ENCODE assay signal across 15 cellular contexts in the genomic region with DNA sequence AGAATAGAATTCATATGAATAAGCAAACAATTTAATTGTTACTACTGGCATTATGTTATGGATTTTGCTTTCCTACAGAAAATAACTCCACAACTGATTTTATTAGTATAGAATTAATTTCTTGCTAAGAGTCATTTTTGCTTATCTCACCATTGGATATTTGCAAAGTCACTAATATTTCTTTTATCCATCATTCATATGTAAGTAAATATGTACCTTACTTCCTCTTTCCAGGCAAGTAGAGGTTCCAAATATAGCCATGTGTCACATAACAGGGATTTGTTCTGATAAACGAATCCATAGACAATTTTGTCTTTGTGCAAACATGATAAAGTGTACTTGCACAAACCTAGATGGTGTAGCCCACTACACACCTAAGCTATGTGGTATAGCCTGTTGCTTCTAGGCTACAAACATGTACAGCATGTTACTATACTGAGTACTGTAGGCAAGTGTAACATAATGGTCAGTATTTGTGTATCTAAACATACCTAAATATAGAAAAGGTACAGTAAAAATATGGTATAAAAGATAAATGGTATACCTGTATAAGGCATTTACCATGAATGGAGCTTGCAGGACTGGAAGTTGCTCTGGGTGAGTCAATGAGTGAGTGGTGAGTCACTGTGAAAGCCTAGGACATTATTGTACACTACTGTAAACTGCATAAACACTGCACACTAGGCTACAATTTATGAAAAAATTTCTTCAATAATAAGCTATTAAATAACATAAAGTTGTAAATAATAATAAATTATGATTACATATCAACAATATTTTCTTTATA. TPM values are rescaled to one million over a fixed set of nuclear protein-coding genes. Genes with fewer than 3 reads are reported as not detected.
DNase-seq lines count a peak whose midpoint lies in the region; ATAC-seq, FAIRE-seq and TF ChIP-seq lines count a peak whose summit lies in the region.
"Had no signal": no experiment of that assay in that cellular context is flagged by ENCODE, and none has a peak within 500 bp of the region (broad histone marks: within the 10 kb centered on the region; RNA-seq: fewer than 3 reads in every experiment).

No MANE protein-coding gene starts in this region.

- CTCF ChIA-PET in CD4-positive, alpha-beta memory T cell (lab: Charles Lee; ENCODE audit: partially characterized antibody): interaction anchor here (1.6 to 1.9 kb wide), 3 partner anchors 14 to 708 kb away, joined by 3 to 6 read pairs (median 6); no protein-coding TSS in a partner anchor

- peak; percentile 49 for DNase-seq in DMS53 (lab: John Stamatoyannopoulos, UW)
- DNase-seq in LHCN-M2 (ENCODE audit: low read depth): peak; percentile 63
- DNase-seq in astrocyte (ENCODE audit: low read depth): peak; percentile 70
- peak; percentile 19 for DNase-seq in hepatocyte (ENCODE audit: low spot score)
- no peak for DNase-seq in NCI-H1105 (lab: John Stamatoyannopoulos, UW)
- no peak for DNase-seq in spleen
- DNase-seq in CD4-positive, alpha-beta memory T cell: no peak
- DNase-seq: central memory CD4-positive, alpha-beta T cell; lower lobe of right lung; NCI-H2171 treated with DMSO at 0.1 percent for 48 hours; Right ventricle myocardium superior had no signal

- H3K4me2 ChIP-seq in astrocyte (ENCODE audit: low read length) (no peak overlapping the region), hepatocyte (no peak overlapping the region)
- H3K4me2 ChIP-seq: BLaER1 had no signal

- no peaks in the 10 kb centered on the region for H3K36me3 Mint-ChIP-seq in astrocyte (ENCODE audit: low read depth, unreplicated experiment)
- no peaks in the 10 kb centered on the region for H3K36me3 Mint-ChIP-seq in CD4-positive, alpha-beta memory T cell
- H3K36me3 Mint-ChIP-seq: stimulated activated memory B cell treated with anti-CD40 and anti-IgM and Interleukin-4, amounts not matched to agents 10 μg/mL and 1 μg/mL and 100 μg/mL, for 72 hours had no signal

- H3K4me1 ChIP-seq in astrocyte (ENCODE audit: insufficient read depth, low read length): peaks cover 14% of the 10 kb centered on the region
- H3K4me1 ChIP-seq in hepatocyte (ENCODE audit: insufficient read depth): peaks cover 3% of the 10 kb centered on the region
- no peaks in the 10 kb centered on the region for H3K4me1 ChIP-seq in spleen
- no peaks in the 10 kb centered on the region for H3K4me1 ChIP-seq in CD4-positive, alpha-beta memory T cell (ENCODE audit: insufficient read depth, low read length)

- H3K27ac Mint-ChIP-seq in astrocyte (ENCODE audit: unreplicated experiment): peak overlapping the region; percentile 34
- no peak overlapping the region for H3K27ac Mint-ChIP-seq in CD4-positive, alpha-beta memory T cell
- H3K27ac Mint-ChIP-seq: stimulated activated memory B cell treated with anti-CD40 and anti-IgM and Interleukin-4, amounts not matched to agents 10 μg/mL and 1 μg/mL and 100 μg/mL, for 72 hours had no signal

- no peaks in the 10 kb centered on the region for H3K9me3 Mint-ChIP-seq in astrocyte (ENCODE audit: unreplicated experiment)
- no peaks in the 10 kb centered on the region for H3K9me3 Mint-ChIP-seq in CD4-positive, alpha-beta memory T cell
- H3K9me3 Mint-ChIP-seq: stimulated activated memory B cell treated with anti-CD40 and anti-IgM and Interleukin-4, amounts not matched to agents 10 μg/mL and 1 μg/mL and 100 μg/mL, for 72 hours had no signal

- WGBS in hepatocyte (ENCODE audit: low lambda C conversion rate, missing lambda C conversion rate): 54% methylated on average over 1 of the region's 1 CpG
- WGBS in spleen, 5 donors: 19 to 31% (median 24%) methylated on average over 1 of the region's 1 CpG

- H3K27me3 ChIP-seq in astrocyte (ENCODE audit: insufficient read depth, low read length) (no peaks in the 10 kb centered on the region), hepatocyte (no peaks in the 10 kb centered on the region), spleen (replicated peaks in 1 of 7) (no peaks in the 10 kb centered on the region)
- H3K27me3 ChIP-seq in CD4-positive, alpha-beta memory T cell (ENCODE audit: insufficient read depth, low read length): no peaks in the 10 kb centered on the region
- H3K27me3 ChIP-seq: BLaER1 had no signal

- ATAC-seq in GM19351 (IDR thresholded peaks at IDR 0.05; ENCODE audit: unreplicated experiment): no peak
- ATAC-seq: activated CD4-positive, CD25-positive, alpha-beta regulatory T cell treated with anti-CD3 and anti-CD28 coated beads, Interleukin-2, amount 50 U/mL, for 24 hours; lower lobe of right lung; stimulated activated memory B cell treated with anti-CD40 and anti-IgM and Interleukin-4, amounts not matched to agents 10 μg/mL and 1 μg/mL and 100 μg/mL, for 72 hours had no signal

- no peak for TF ChIP-seq POLR2A in spleen (IDR thresholded peaks at IDR 0.05)

- H3K4me1 Mint-ChIP-seq in astrocyte (ENCODE audit: low read depth, unreplicated experiment): peaks cover 24% of the 10 kb centered on the region
- peaks cover 0 to 2% (median under 1%) of the 10 kb centered on the region in 4 donors for H3K4me1 Mint-ChIP-seq in CD4-positive, alpha-beta memory T cell
- H3K4me1 Mint-ChIP-seq: stimulated activated memory B cell treated with anti-CD40 and anti-IgM and Interleukin-4, amounts not matched to agents 10 μg/mL and 1 μg/mL and 100 μg/mL, for 72 hours had no signal

- FAIRE-seq in astrocyte (lab: Jason Lieb, UNC): peak; percentile 26

- no peaks in the 10 kb centered on the region for H3K9me3 ChIP-seq in astrocyte (ENCODE audit: insufficient read depth, low read depth, low read length)
- H3K9me3 ChIP-seq in hepatocyte (ENCODE audit: low read depth): no peaks in the 10 kb centered on the region
- H3K9me3 ChIP-seq in spleen: no peaks in the 10 kb centered on the region
- no peaks in the 10 kb centered on the region for H3K9me3 ChIP-seq in CD4-positive, alpha-beta memory T cell (ENCODE audit: control insufficient read depth in 1 of 2, low read length in 2 of 2)
- H3K9me3 ChIP-seq: BLaER1, lower lobe of right lung had no signal

- H3K27me3 Mint-ChIP-seq in astrocyte (ENCODE audit: low read depth, unreplicated experiment): no peaks in the 10 kb centered on the region
- peaks cover 0 to 1% of the 10 kb centered on the region in 2 donors for H3K27me3 Mint-ChIP-seq in CD4-positive, alpha-beta memory T cell
- H3K27me3 Mint-ChIP-seq: stimulated activated memory B cell treated with anti-CD40 and anti-IgM and Interleukin-4, amounts not matched to agents 10 μg/mL and 1 μg/mL and 100 μg/mL, for 72 hours had no signal

- TF ChIP-seq CTCF in astrocyte (IDR thresholded peaks at IDR 0.05; ENCODE audit: insufficient read depth, low read depth, low read length) (no peak), hepatocyte (IDR thresholded peaks at IDR 0.05; ENCODE audit: poor library complexity) (no peak), spleen (IDR thresholded peaks at IDR 0.05 in 8 of 11, conservative IDR thresholded peaks at IDR 0.05 in 3 of 11) (no peak)

- no peak overlapping the region for H3K4me3 Mint-ChIP-seq in astrocyte (ENCODE audit: unreplicated experiment)
- H3K4me3 Mint-ChIP-seq in CD4-positive, alpha-beta memory T cell: no peak overlapping the region
- H3K4me3 Mint-ChIP-seq: stimulated activated memory B cell treated with anti-CD40 and anti-IgM and Interleukin-4, amounts not matched to agents 10 μg/mL and 1 μg/mL and 100 μg/mL, for 72 hours had no signal

- POLR2A ChIA-PET in CD4-positive, alpha-beta memory T cell (lab: Charles Lee; ENCODE audit: partially characterized antibody): no interaction called here

- H3K9me2 ChIP-seq in hepatocyte (replicated peaks; ENCODE audit: insufficient read depth): no peaks in the 10 kb centered on the region

- intact Hi-C loops in spleen (cut with DNase I; ENCODE audit: low total_unique reads): loop anchor here (5.0 kb wide), 1 partner anchor 707 kb away; no protein-coding TSS in a partner anchor
- intact Hi-C loops in CD4-positive, alpha-beta memory T cell (cut with micrococcal nuclease): no loop called here

- no peaks in the 10 kb centered on the region for H3K36me3 ChIP-seq in astrocyte (ENCODE audit: insufficient read depth, low read length)
- H3K36me3 ChIP-seq in hepatocyte (replicated peaks; ENCODE audit: insufficient read depth, low read depth): no peaks in the 10 kb centered on the region
- H3K36me3 ChIP-seq in spleen: no peaks in the 10 kb centered on the region
- no peaks in the 10 kb centered on the region for H3K36me3 ChIP-seq in CD4-positive, alpha-beta memory T cell (ENCODE audit: insufficient read depth, low read length)
- H3K36me3 ChIP-seq: BLaER1, lower lobe of right lung had no signal

- H2AFZ ChIP-seq in astrocyte (ENCODE audit: low read depth, low read length): no peak overlapping the region
- no peak overlapping the region for H2AFZ ChIP-seq in hepatocyte

- no peaks in the 10 kb centered on the region for H3K79me2 ChIP-seq in astrocyte (ENCODE audit: insufficient read depth, low read length)
- H3K79me2 ChIP-seq in hepatocyte: no peaks in the 10 kb centered on the region

- H3K4me3 ChIP-seq in astrocyte (ENCODE audit: insufficient read depth, low read depth, low read length) (no peak overlapping the region), hepatocyte (no peak overlapping the region), spleen (no peak overlapping the region)
- no peak overlapping the region for H3K4me3 ChIP-seq in CD4-positive, alpha-beta memory T cell (ENCODE audit: low read length in 2 of 2)
- H3K4me3 ChIP-seq: BLaER1, lower lobe of right lung had no signal

- peak overlapping the region; percentile 80 for H3K27ac ChIP-seq in astrocyte (ENCODE audit: low read depth, low read length)
- H3K27ac ChIP-seq in hepatocyte: peak overlapping the region; percentile 86
- no peak overlapping the region for H3K27ac ChIP-seq in spleen
- no peak overlapping the region for H3K27ac ChIP-seq in CD4-positive, alpha-beta memory T cell (ENCODE audit: low read depth, low read length)
- H3K27ac ChIP-seq: BLaER1, lower lobe of right lung had no signal

- H4K20me1 ChIP-seq in astrocyte (ENCODE audit: insufficient read depth, low read length) (no peaks in the 10 kb centered on the region), hepatocyte (ENCODE audit: insufficient read depth, poor library complexity, severe bottlenecking) (no peaks in the 10 kb centered on the region)
- H4K20me1 ChIP-seq: BLaER1 had no signal

- no peak overlapping the region for H3K9ac ChIP-seq in astrocyte (ENCODE audit: low read length)
- H3K9ac ChIP-seq: BLaER1 had no signal

RNA-seq across cellular contexts. Expression of a gene that starts 18.3 kb away (rescaled TPM):
- 0.77 and 0.92 TPM in 2 replicates for total RNA-seq in LHCN-M2 (2014; rRNA removed)
- 0.33 TPM for polyA plus RNA-seq in LHCN-M2 (2012)
- total RNA-seq in astrocyte: 1.4 and 1.5 TPM in 2 replicates
- 0.53 and 1.2 TPM in 2 replicates for total RNA-seq in hepatocyte
- polyA plus RNA-seq in hepatocyte: 0.21 and 0.50 TPM in 2 replicates
- 1 to 10 TPM in 5 of 7 donors, under 1 TPM in 2; 0.54 to 2.2 (median 1.4) TPM for total RNA-seq in spleen
- under 1 TPM; 0.52 to 0.93 (median 0.80) TPM for polyA plus RNA-seq in spleen
- 1 to 10 TPM; 1.0 to 1.3 TPM for total RNA-seq in CD4-positive, alpha-beta memory T cell
- polyA plus RNA-seq in CD4-positive, alpha-beta memory T cell: under 1 TPM in 1 of 2 donors, not detected in 1; 0.09 TPM

RNA-seq across cellular contexts. Expression of a gene that starts 18.4 kb away (rescaled TPM):
- total RNA-seq in LHCN-M2 (2014; rRNA removed) (43.5 and 50.1 TPM in 2 replicates), astrocyte (90.3 and 99.2 TPM in 2 replicates), hepatocyte (102 and 128 TPM in 2 replicates), spleen (100 to 1,000 TPM; 144 to 300 (median 212) TPM)
- 22.3 TPM for polyA plus RNA-seq in LHCN-M2 (2012)
- polyA plus RNA-seq in hepatocyte (32.8 and 33.6 TPM in 2 replicates), spleen (10 to 100 TPM; 38.1 to 47.0 (median 42.0) TPM)
- total RNA-seq in CD4-positive, alpha-beta memory T cell: 10 to 100 TPM; 78.7 to 84.8 TPM
- polyA plus RNA-seq in CD4-positive, alpha-beta memory T cell: 10 to 100 TPM; 25.1 to 36.9 TPM

RNA-seq across cellular contexts. Expression of a gene that starts 27.0 kb away (rescaled TPM):
- total RNA-seq in LHCN-M2 (2014; rRNA removed): 29.2 and 32.3 TPM in 2 replicates
- 12.3 TPM for polyA plus RNA-seq in LHCN-M2 (2012)
- total RNA-seq in astrocyte: 71.0 and 72.5 TPM in 2 replicates
- 50.7 and 52.6 TPM in 2 replicates for total RNA-seq in hepatocyte
- 31.6 and 33.4 TPM in 2 replicates for polyA plus RNA-seq in hepatocyte
- total RNA-seq in spleen: 10 to 100 TPM; 27.3 to 49.4 (median 33.0) TPM
- 10 to 100 TPM in 2 of 3 donors, 1 to 10 TPM in 1; 8.7 to 10.1 (median 10.1) TPM for polyA plus RNA-seq in spleen
- total RNA-seq in CD4-positive, alpha-beta memory T cell: 10 to 100 TPM; 46.5 to 52.0 TPM
- polyA plus RNA-seq in CD4-positive, alpha-beta memory T cell: 10 to 100 TPM; 39.6 to 41.5 TPM

Comparison
In these comparisons a context has a peak if more than half of its experiments do, and no peak if none do; other contexts are left out.
1. DNase-seq: peak in DMS53 (single experiment), LHCN-M2 (single experiment), astrocyte (single experiment) and hepatocyte (single experiment); none in NCI-H1105 (single experiment), spleen (single experiment) and CD4-positive, alpha-beta memory T cell (0 of 5).
2. H3K27ac ChIP-seq: peak in astrocyte (single experiment) and hepatocyte (single experiment); none in spleen (0 of 8) and CD4-positive, alpha-beta memory T cell (single experiment).